In the genomic region with DNA sequence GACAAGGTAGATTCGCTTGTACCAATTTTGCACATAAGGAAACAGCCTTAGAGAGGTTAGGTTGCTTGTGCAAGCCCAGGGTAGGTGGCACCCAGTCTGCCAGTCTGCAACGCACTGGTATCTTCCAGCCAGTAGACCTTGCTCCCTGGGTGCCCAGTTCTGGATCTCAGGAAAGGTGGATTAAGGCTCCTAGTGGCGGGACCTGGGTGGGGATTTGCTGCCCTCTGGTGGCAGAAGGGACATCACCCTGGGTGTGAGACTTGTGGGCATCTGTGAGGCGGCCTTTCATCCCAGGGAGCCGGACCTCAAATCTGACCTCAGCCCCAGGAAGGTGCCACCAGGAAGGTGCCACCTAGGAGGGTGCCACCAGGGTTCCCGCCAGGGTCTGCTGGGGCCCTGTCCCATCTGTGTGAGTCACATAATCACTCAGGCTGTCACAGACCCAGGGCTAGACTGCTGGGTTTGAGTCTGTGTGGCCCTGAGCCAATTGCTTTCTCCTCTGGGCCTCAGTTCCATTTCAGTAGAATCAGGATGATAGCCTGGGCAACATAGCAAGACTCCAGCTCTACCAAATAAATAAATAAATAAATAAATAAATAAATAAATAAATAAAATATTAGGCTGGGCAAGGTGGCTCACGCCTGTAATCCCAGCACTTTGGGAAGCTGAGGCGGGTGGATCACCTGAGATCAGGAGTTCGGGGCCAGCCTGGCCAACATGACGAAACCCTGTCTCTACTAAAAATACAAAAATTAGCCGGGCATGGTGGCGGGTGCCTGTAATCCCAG, we compare ENCODE assay signal across 8 cellular contexts. TPM values are rescaled to one million over a fixed set of nuclear protein-coding genes. Genes with fewer than 3 reads are reported as not detected.
DNase-seq lines count a peak whose midpoint lies in the region; ATAC-seq and TF ChIP-seq lines count a peak whose summit lies in the region.

No MANE protein-coding gene starts in this region.

- H3K27me3 ChIP-seq in lower lobe of right lung (ENCODE audit: low read depth), result no peaks in the 10 kb centered on the region

- no peak overlapping the region for H3K4me3 ChIP-seq in lower lobe of right lung

- intact Hi-C loops in lower lobe of right lung (cut with DNase I), result no loop called here

- no peaks in the 10 kb centered on the region for H3K9me3 ChIP-seq in lower lobe of right lung

- peak; percentile 91 for ATAC-seq in lower lobe of right lung

- TF ChIP-seq CTCF in C4-2B (conservative IDR thresholded peaks at IDR 0.05), result peak; percentile 99
- peak; percentile 88 for TF ChIP-seq CTCF in lower lobe of right lung (IDR thresholded peaks at IDR 0.05)

- H3K27ac ChIP-seq in C4-2B, result no peak overlapping the region
- no peak overlapping the region for H3K27ac ChIP-seq in lower lobe of right lung

- DNase-seq in H4 (ENCODE audit: low spot score) (peak; percentile 68), NCI-H510A treated with DMSO at 0.1 percent for 48 hours (lab: John Stamatoyannopoulos, UW) (peak; percentile 22), dermis blood vessel endothelial cell (peak; percentile 91), lower lobe of right lung (peak; percentile 84), OCI-M2 (lab: John Stamatoyannopoulos, UW; ENCODE audit: unreplicated experiment) (no peak)
- peak; percentile 69 for DNase-seq in activated CD4-positive, alpha-beta T cell treated with anti-CD3 and anti-CD28 coated beads, Interleukin-2, amount 50 U/mL, for 1 hour
- peak; percentile 33 to 66 (median 53) for DNase-seq in stimulated activated CD4-positive, alpha-beta T cell treated with anti-CD3 and anti-CD28 coated beads, TNF-alpha, amount 100 ng/mL, for 48 hours (ENCODE audit: low read depth in 3 of 3)

- H3K36me3 ChIP-seq in lower lobe of right lung, result peaks cover 26% of the 10 kb centered on the region

- H3K4me1 ChIP-seq in lower lobe of right lung, result peaks cover 6% of the 10 kb centered on the region

RNA-seq across cellular contexts. Expression of a gene that starts 5.3 kb away (rescaled TPM):
- total RNA-seq in H4 (2014; rRNA removed; shearing (Covaris generic)), result 20.9 and 24.5 TPM in 2 replicates
- 15.9 and 18.0 TPM in 2 replicates for total RNA-seq in dermis blood vessel endothelial cell
- total RNA-seq in lower lobe of right lung, result 20.3 TPM

RNA-seq across cellular contexts. Expression of a gene that starts 34.6 kb away (rescaled TPM):
- not detected in 2 replicates for total RNA-seq in H4 (2014; rRNA removed; shearing (Covaris generic))
- total RNA-seq in dermis blood vessel endothelial cell, result not detected in 2 replicates
- total RNA-seq in lower lobe of right lung, result not detected

RNA-seq across cellular contexts. Expression of a gene that starts 42.5 kb away (rescaled TPM):
- 35.9 and 37.3 TPM in 2 replicates for total RNA-seq in H4 (2014; rRNA removed; shearing (Covaris generic))
- total RNA-seq in dermis blood vessel endothelial cell, result 94.3 and 147 TPM in 2 replicates
- 29.7 TPM for total RNA-seq in lower lobe of right lung
